1 cellular context compared by ENCODE assay signal in the genomic region with DNA sequence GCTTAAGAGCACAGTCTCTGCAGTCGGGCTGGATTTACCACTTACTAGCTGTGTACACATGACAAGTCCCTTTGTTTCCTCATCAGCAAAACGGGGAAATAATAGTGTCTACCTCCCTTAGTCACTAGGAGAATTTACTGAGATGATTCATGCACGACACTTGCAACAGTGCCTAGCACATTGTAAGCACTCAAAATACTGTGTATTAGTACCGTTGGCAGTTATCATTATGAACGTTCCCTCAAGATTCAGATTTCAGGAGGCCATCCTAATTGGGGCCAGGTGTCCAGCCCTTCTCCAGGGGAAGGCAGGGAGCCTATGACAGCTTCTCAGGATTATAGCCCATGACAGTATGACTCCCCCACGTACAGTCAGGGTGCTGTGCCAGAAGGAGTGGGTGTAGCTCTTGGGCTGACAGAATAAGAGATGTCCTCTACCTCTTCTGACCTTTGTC.
TF ChIP-seq lines count a peak whose summit lies in the region.

No MANE protein-coding gene starts in this region.

TF ChIP-seq in GM12878, 131 proteins besides CTCF, POLR2A, EP300 and RAD21 (continued from another document):
- TF ChIP-seq IKZF2 (IDR thresholded peaks at IDR 0.05): 0 out of 4 replicates have a peak, but pooled peaks of 1 of the 2 experiments have one; percentile 15
